ENCODE assay signal across 13 cellular contexts in the genomic region with DNA sequence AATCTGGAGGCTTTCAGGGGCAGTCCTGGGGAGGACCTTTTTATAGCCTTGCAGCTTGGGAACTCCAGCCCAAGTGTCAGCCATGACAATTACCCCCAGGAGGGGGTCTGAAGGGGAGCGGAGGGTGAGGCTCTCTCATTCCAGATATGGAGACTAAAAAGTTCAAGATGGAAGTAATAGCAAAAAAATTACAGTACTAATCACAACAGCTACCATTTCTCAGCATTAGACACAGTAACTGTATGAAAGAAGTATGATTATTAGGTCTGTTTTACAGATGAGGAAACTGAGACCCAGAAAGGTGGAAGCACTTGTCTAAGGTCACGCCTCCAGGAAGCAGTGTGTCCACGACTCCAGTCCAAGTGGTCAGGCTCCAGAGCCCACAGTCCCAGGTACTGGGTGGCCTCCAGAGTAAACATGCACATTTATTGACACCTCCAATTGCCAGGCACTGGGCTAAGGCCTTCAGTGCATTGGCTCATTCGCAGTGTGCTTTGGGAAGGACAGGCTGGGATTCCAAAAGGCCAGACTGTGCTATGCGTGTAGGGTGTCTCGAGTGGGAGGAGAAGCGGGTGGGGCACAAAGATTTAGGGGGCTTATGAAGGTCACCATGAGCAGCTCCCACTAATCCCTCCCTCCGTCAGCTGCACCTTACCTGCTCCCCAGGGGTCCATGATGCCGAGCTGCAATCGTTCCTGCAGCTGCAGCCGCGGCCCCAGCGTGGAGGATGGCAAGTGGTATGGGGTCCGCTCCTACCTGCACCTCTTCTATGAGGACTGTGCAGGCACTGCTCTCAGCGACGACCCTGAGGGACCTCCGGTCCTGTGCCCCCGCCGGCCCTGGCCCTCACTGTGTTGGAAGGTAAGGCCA. TPM values are rescaled to one million over a fixed set of nuclear protein-coding genes. Genes with fewer than 3 reads are reported as not detected.
DNase-seq lines count a peak whose midpoint lies in the region; ATAC-seq and TF ChIP-seq lines count a peak whose summit lies in the region.
"Had no signal": no experiment of that assay in that cellular context is flagged by ENCODE, and none has a peak within 500 bp of the region (broad histone marks: within the 10 kb centered on the region; RNA-seq: fewer than 3 reads in every experiment).

No MANE protein-coding gene starts in this region.

- H2BK5ac ChIP-seq in mesenchymal stem cell (ENCODE audit: low read depth, low read length, poor library complexity, severe bottlenecking): no peak overlapping the region

- H2AK5ac ChIP-seq in mesenchymal stem cell (ENCODE audit: low read length, severe bottlenecking): peak overlapping the region; percentile 59

- no peak overlapping the region for H3K4me3 Mint-ChIP-seq in natural killer cell treated with Interleukin-12 subunit alpha and Interleukin-12 subunit beta and Interleukin-15 and Interleukin-18, amount 100 ng/mL, for 72 hours
- H3K4me3 Mint-ChIP-seq in natural killer cell: no peak overlapping the region

- no peaks in the 10 kb centered on the region for H3K27me3 ChIP-seq in mesenchymal stem cell (ENCODE audit: control insufficient read depth in 1 of 2, insufficient read depth in 1 of 2, low read length in 2 of 2)
- H3K27me3 ChIP-seq: body of pancreas had no signal

- H3K4me1 Mint-ChIP-seq in natural killer cell treated with Interleukin-12 subunit alpha and Interleukin-12 subunit beta and Interleukin-15 and Interleukin-18, amount 100 ng/mL, for 72 hours (ENCODE audit: low read depth in 2 of 2): peaks cover 20 to 24% of the 10 kb centered on the region in 2 donors
- H3K4me1 Mint-ChIP-seq in natural killer cell: peaks cover 17 to 21% of the 10 kb centered on the region in 2 donors

- H3K27ac ChIP-seq in angular gyrus (ENCODE audit: low read depth, low read length): peak overlapping the region; percentile 7
- H3K27ac ChIP-seq in mesenchymal stem cell (ENCODE audit: low read length, poor library complexity, severe bottlenecking): no peak overlapping the region

- H2BK120ac ChIP-seq in mesenchymal stem cell (ENCODE audit: low read depth, low read length): no peak overlapping the region

- no peak overlapping the region for H3K4me3 ChIP-seq in mesenchymal stem cell (ENCODE audit: insufficient read depth in 1 of 2, low read depth in 1 of 2, low read length in 2 of 2)

- peaks cover 8% of the 10 kb centered on the region for H3K4me1 ChIP-seq in mesenchymal stem cell (ENCODE audit: control insufficient read depth, insufficient read depth, low read depth, low read length)

- peaks cover 23 to 55% of the 10 kb centered on the region in 2 experiments for H3K36me3 ChIP-seq in mesenchymal stem cell (ENCODE audit: control insufficient read depth in 1 of 2, insufficient read depth in 2 of 2, low read depth in 1 of 2, low read length in 2 of 2)

- H2BK15ac ChIP-seq in mesenchymal stem cell (ENCODE audit: low read depth, poor library complexity, severe bottlenecking): no peak overlapping the region

- intact Hi-C loops in natural killer cell (cut with micrococcal nuclease): no loop called here

- H3K4ac ChIP-seq in mesenchymal stem cell (ENCODE audit: low read depth in 1 of 2, low read length in 2 of 2): peak overlapping the region in 1 of 2 experiments; percentile 61

- peak overlapping the region; percentile 7 to 71 for H3K27ac Mint-ChIP-seq in natural killer cell treated with Interleukin-12 subunit alpha and Interleukin-12 subunit beta and Interleukin-15 and Interleukin-18, amount 100 ng/mL, for 72 hours
- no peak overlapping the region for H3K27ac Mint-ChIP-seq in natural killer cell

- H3K14ac ChIP-seq in mesenchymal stem cell (ENCODE audit: low read length in 2 of 2): no peak overlapping the region

- H3K4me2 ChIP-seq in mesenchymal stem cell (ENCODE audit: low read length, poor library complexity, severe bottlenecking): no peak overlapping the region

- ATAC-seq in natural killer cell treated with Interleukin-12 subunit alpha and Interleukin-12 subunit beta and Interleukin-15 and Interleukin-18, amount 100 ng/mL, for 72 hours: no peak
- ATAC-seq in natural killer cell: no peak
- no peak for ATAC-seq in HG02970 (IDR thresholded peaks at IDR 0.05; ENCODE audit: low FRiP score, unreplicated experiment)
- no peak for ATAC-seq in GM19463 (IDR thresholded peaks at IDR 0.05; ENCODE audit: unreplicated experiment)
- ATAC-seq: Right ventricle myocardium inferior had no signal

- peak overlapping the region; percentile 18 for H4K91ac ChIP-seq in mesenchymal stem cell (ENCODE audit: low read length)

- peak overlapping the region; percentile 96 for H3K9ac ChIP-seq in mesenchymal stem cell (ENCODE audit: low read length)

- no peak for TF ChIP-seq CTCF in natural killer cell (IDR thresholded peaks at IDR 0.05)

- H2BK12ac ChIP-seq in mesenchymal stem cell (ENCODE audit: low read length in 2 of 2): peak overlapping the region; percentile 21 to 68

- no peaks in the 10 kb centered on the region for H3K36me3 Mint-ChIP-seq in natural killer cell treated with Interleukin-12 subunit alpha and Interleukin-12 subunit beta and Interleukin-15 and Interleukin-18, amount 100 ng/mL, for 72 hours
- H3K36me3 Mint-ChIP-seq in natural killer cell: no peaks in the 10 kb centered on the region

- H2AFZ ChIP-seq in mesenchymal stem cell (ENCODE audit: low read depth, low read length): peak overlapping the region; percentile 15

- H3K23ac ChIP-seq in mesenchymal stem cell (ENCODE audit: low read length in 2 of 2): no peak overlapping the region

- no peaks in the 10 kb centered on the region for H3K9me3 Mint-ChIP-seq in natural killer cell treated with Interleukin-12 subunit alpha and Interleukin-12 subunit beta and Interleukin-15 and Interleukin-18, amount 100 ng/mL, for 72 hours
- H3K9me3 Mint-ChIP-seq in natural killer cell: no peaks in the 10 kb centered on the region

- no peak overlapping the region for H3K18ac ChIP-seq in mesenchymal stem cell (ENCODE audit: low read depth in 1 of 2, low read length in 2 of 2)

- WGBS in mesenchymal stem cell: 95% methylated on average over 17 of the region's 19 CpGs

- no peaks in the 10 kb centered on the region for H3K27me3 Mint-ChIP-seq in natural killer cell treated with Interleukin-12 subunit alpha and Interleukin-12 subunit beta and Interleukin-15 and Interleukin-18, amount 100 ng/mL, for 72 hours
- no peaks in the 10 kb centered on the region for H3K27me3 Mint-ChIP-seq in natural killer cell (ENCODE audit: low read depth in 2 of 2)

- H3K9me3 ChIP-seq in mesenchymal stem cell (ENCODE audit: control insufficient read depth, low read length): peaks cover 7% of the 10 kb centered on the region
- H3K9me3 ChIP-seq: body of pancreas had no signal

- H4K8ac ChIP-seq in mesenchymal stem cell (ENCODE audit: low read length): no peak overlapping the region

- no peak for DNase-seq in natural killer cell treated with Interleukin-12 subunit alpha and Interleukin-12 subunit beta and Interleukin-15 and Interleukin-18, amount 100 ng/mL, for 72 hours (ENCODE audit: low spot score)
- DNase-seq in natural killer cell (no peak), mesenchymal stem cell (no peak), NOMO-1 (lab: John Stamatoyannopoulos, UW; ENCODE audit: unreplicated experiment in 2 of 2) (no peak), NCI-H774 (lab: John Stamatoyannopoulos, UW) (no peak)
- DNase-seq: activated CD8-positive, alpha-beta memory T cell treated with anti-CD3 and anti-CD28 coated beads, Interleukin-2, amount 50 U/mL, for 48 hours; left colon; stimulated activated CD8-positive, alpha-beta memory T cell treated with anti-CD3 and anti-CD28 coated beads, Interleukin-4, amount 100 ng/mL, for 48 hours had no signal

- peaks cover 22% of the 10 kb centered on the region for H3K79me1 ChIP-seq in mesenchymal stem cell (replicated peaks; ENCODE audit: low read length, poor library complexity, severe bottlenecking)

RNA-seq across cellular contexts. Expression of a gene that starts 2.3 kb away (rescaled TPM):
- total RNA-seq in natural killer cell treated with Interleukin-12 subunit alpha and Interleukin-12 subunit beta and Interleukin-15 and Interleukin-18, amount 100 ng/mL, for 72 hours: 1 to 10 TPM; 3.6 to 5.5 TPM
- total RNA-seq in natural killer cell: 1 to 10 TPM; 6.6 to 9.3 (median 8.4) TPM
- polyA plus RNA-seq in mesenchymal stem cell (2013, experiment 1 of 2): 63.0 TPM
- polyA plus RNA-seq in mesenchymal stem cell (2013, experiment 2 of 2): 60.9 TPM

RNA-seq across cellular contexts. Expression of a gene that starts 23.9 kb away (rescaled TPM):
- 1 to 10 TPM in 1 of 2 donors, under 1 TPM in 1; 0.36 to 1.5 TPM for total RNA-seq in natural killer cell treated with Interleukin-12 subunit alpha and Interleukin-12 subunit beta and Interleukin-15 and Interleukin-18, amount 100 ng/mL, for 72 hours
- 1 to 10 TPM; 2.3 to 4.6 (median 2.9) TPM for total RNA-seq in natural killer cell
- 30.8 TPM for polyA plus RNA-seq in mesenchymal stem cell (2013, experiment 1 of 2)
- polyA plus RNA-seq in mesenchymal stem cell (2013, experiment 2 of 2): 29.9 TPM

RNA-seq across cellular contexts. Expression of a gene that starts 31.4 kb away (rescaled TPM):
- total RNA-seq in natural killer cell treated with Interleukin-12 subunit alpha and Interleukin-12 subunit beta and Interleukin-15 and Interleukin-18, amount 100 ng/mL, for 72 hours: 10 to 100 TPM; 18.0 to 21.6 TPM
- total RNA-seq in natural killer cell: 1 to 10 TPM; 4.0 to 8.9 (median 7.7) TPM
- 52.7 TPM for polyA plus RNA-seq in mesenchymal stem cell (2013, experiment 1 of 2)
- 53.4 TPM for polyA plus RNA-seq in mesenchymal stem cell (2013, experiment 2 of 2)

RNA-seq across cellular contexts. Expression of a gene that starts 51.8 kb away (rescaled TPM):
- total RNA-seq in natural killer cell treated with Interleukin-12 subunit alpha and Interleukin-12 subunit beta and Interleukin-15 and Interleukin-18, amount 100 ng/mL, for 72 hours: 10 to 100 TPM; 18.7 to 20.6 TPM
- 10 to 100 TPM; 19.2 to 24.0 (median 20.6) TPM for total RNA-seq in natural killer cell
- polyA plus RNA-seq in mesenchymal stem cell (2013, experiment 1 of 2): 21.9 TPM
- polyA plus RNA-seq in mesenchymal stem cell (2013, experiment 2 of 2): 21.3 TPM

RNA-seq across cellular contexts. Expression of a gene that starts 58.7 kb away (rescaled TPM):
- 1 to 10 TPM; 2.0 to 6.2 TPM for total RNA-seq in natural killer cell treated with Interleukin-12 subunit alpha and Interleukin-12 subunit beta and Interleukin-15 and Interleukin-18, amount 100 ng/mL, for 72 hours
- 1 to 10 TPM; 3.8 to 4.3 (median 4.1) TPM for total RNA-seq in natural killer cell
- polyA plus RNA-seq in mesenchymal stem cell (2013, experiment 1 of 2): 15.2 TPM
- polyA plus RNA-seq in mesenchymal stem cell (2013, experiment 2 of 2): 14.8 TPM

Comparison
In these comparisons a context has a peak if more than half of its experiments do, and no peak if none do; other contexts are left out.
1. H3K27ac Mint-ChIP-seq: peak in natural killer cell treated with Interleukin-12 subunit alpha and Interleukin-12 subunit beta and Interleukin-15 and Interleukin-18, amount 100 ng/mL, for 72 hours (2 of 2); none in natural killer cell (0 of 2).